In genomic region chr13:49411353-49411752, GRCh38 we compare ENCODE assay signal across 29 cellular contexts. TPM values are rescaled to one million over a fixed set of nuclear protein-coding genes. Genes with fewer than 3 reads are reported as not detected.
A peak's percentile ranks its signal among the peaks of the same experiment; 100 is the strongest.
DNase-seq lines count a peak whose midpoint lies in the region; FAIRE-seq and TF ChIP-seq lines count a peak whose summit lies in the region.
"Had no signal": no experiment of that assay in that cellular context is flagged by ENCODE, and none has a peak within 500 bp of the region (broad histone marks: within the 10 kb centered on the region; RNA-seq: fewer than 3 reads in every experiment).

No MANE protein-coding gene starts in this region.

- TF ChIP-seq CTCF in HEK293 (tag by site-specific recombination; IDR thresholded peaks at IDR 0.05) (no peak), BE2C (IDR thresholded peaks at IDR 0.05; ENCODE audit: low read depth, low read length) (no peak)

- H3K4me1 ChIP-seq in HEK293 (ENCODE audit: control insufficient read depth, insufficient read depth, low read length) = no peaks in the 10 kb centered on the region
- no peaks in the 10 kb centered on the region for H3K4me1 ChIP-seq in BE2C
- H3K4me1 ChIP-seq: A549, BLaER1, Caco-2 had no signal

- no peak overlapping the region for H3K27ac ChIP-seq in HEK293 (ENCODE audit: extremely low read depth, low read depth, low read length)
- H3K27ac ChIP-seq: 22Rv1; A549; BLaER1; BLaER1 treated with 17β-estradiol and CSF1 and Interleukin-3, amounts not matched to agents 10 nM and 100 nM; C4-2B had no signal

- POLR2A ChIA-PET in HEK293 (lab: Yijun Ruan, JAX) = no interaction called here

- H3K4me3 ChIP-seq in HEK293 (ENCODE audit: low read depth, low read length) (no peak overlapping the region), BE2C (ENCODE audit: low read depth, low read length) (no peak overlapping the region)
- H3K4me3 ChIP-seq: A549; BLaER1; BLaER1 treated with 17β-estradiol and CSF1 and Interleukin-3, amounts not matched to agents 10 nM and 100 nM had no signal

- no peaks in the 10 kb centered on the region for H3K9me3 ChIP-seq in HEK293 (ENCODE audit: control insufficient read depth, insufficient read depth, low read depth, low read length)
- H3K9me3 ChIP-seq in BE2C = no peaks in the 10 kb centered on the region; the same call in 1 of the 2 replicates
- H3K9me3 ChIP-seq: A549, BLaER1, Caco-2 had no signal

- no peak for DNase-seq in GM12892 (ENCODE audit: insufficient read length)
- DNase-seq in DMS114 treated with DMSO at 0.1 percent for 48 hours (lab: John Stamatoyannopoulos, UW; ENCODE audit: unreplicated experiment) = no peak
- no peak for DNase-seq in BE2C
- DNase-seq: 8988T; ACHN; AML-193; C1 segment of cervical spinal cord; Caco-2; Calu3; CD4-positive, alpha-beta memory T cell; CD4-positive, alpha-beta T cell; CD4-positive, CD25-positive, alpha-beta regulatory T cell; CD8-positive, alpha-beta memory T cell; CD8-positive, alpha-beta T cell; COR-L47; DMS 273 treated with DMSO at 0.1 percent for 48 hours; DMS153; DMS53; DMS79; DMS79 treated with DMSO at 0.1 percent for 48 hours; DND-41; EL had no signal

- peak; percentile 14 for FAIRE-seq in GM12892 (lab: Jason Lieb, UNC)
- FAIRE-seq: A549, D721Med had no signal

- H3K27me3 ChIP-seq in BE2C = no peaks in the 10 kb centered on the region
- H3K27me3 ChIP-seq: BLaER1; BLaER1 treated with 17β-estradiol and CSF1 and Interleukin-3, amounts not matched to agents 10 nM and 100 nM had no signal

- CTCF ChIA-PET in HEK293 (lab: Yijun Ruan, JAX) = interaction anchor here (0.6 kb wide), 1 partner anchor 12 kb away, joined by 3 read pairs; no protein-coding TSS in a partner anchor

- H3K36me3 ChIP-seq in HEK293 (ENCODE audit: control insufficient read depth in 2 of 2, insufficient read depth in 1 of 2, low read length in 2 of 2) (no peaks in the 10 kb centered on the region), BE2C (no peaks in the 10 kb centered on the region)
- H3K36me3 ChIP-seq: BLaER1; BLaER1 treated with 17β-estradiol and CSF1 and Interleukin-3, amounts not matched to agents 10 nM and 100 nM had no signal

- no peak for TF ChIP-seq POLR2A in GM12892 (IDR thresholded peaks at IDR 0.05; ENCODE audit: low read depth, low read length)

TF ChIP-seq in HEK293, 187 proteins besides CTCF, POLR2A, EP300 and RAD21:
- TF ChIP-seq ZNF19 (tag by site-specific recombination; IDR thresholded peaks at IDR 0.05; ENCODE audit: low read depth) (no peak), PRDM10 (tag by site-specific recombination; IDR thresholded peaks at IDR 0.05) (no peak), ZNF664 (tag by site-specific recombination; IDR thresholded peaks at IDR 0.05) (peak; percentile 97), ZNF596 (tag by site-specific recombination; IDR thresholded peaks at IDR 0.05) (no peak)

RNA-seq across cellular contexts. Expression of gene CAB39L, which starts 32.5 kb away (rescaled TPM):
- polyA plus RNA-seq in GM12892 (2012; ENCODE audit: missing spikeins) = 2.7 TPM
- polyA plus RNA-seq in BE2C (2012; ENCODE audit: insufficient read depth, insufficient read length, low read depth) = 2.6 TPM

RNA-seq across cellular contexts. Expression of gene SETDB2, which starts 32.7 kb away (rescaled TPM):
- polyA plus RNA-seq in GM12892 (2012; ENCODE audit: missing spikeins) = 7.3 TPM
- 1.7 TPM for polyA plus RNA-seq in BE2C (2012; ENCODE audit: insufficient read depth, insufficient read length, low read depth)
